Comparison of ENCODE assay signal across 28 cellular contexts in the genomic region with DNA sequence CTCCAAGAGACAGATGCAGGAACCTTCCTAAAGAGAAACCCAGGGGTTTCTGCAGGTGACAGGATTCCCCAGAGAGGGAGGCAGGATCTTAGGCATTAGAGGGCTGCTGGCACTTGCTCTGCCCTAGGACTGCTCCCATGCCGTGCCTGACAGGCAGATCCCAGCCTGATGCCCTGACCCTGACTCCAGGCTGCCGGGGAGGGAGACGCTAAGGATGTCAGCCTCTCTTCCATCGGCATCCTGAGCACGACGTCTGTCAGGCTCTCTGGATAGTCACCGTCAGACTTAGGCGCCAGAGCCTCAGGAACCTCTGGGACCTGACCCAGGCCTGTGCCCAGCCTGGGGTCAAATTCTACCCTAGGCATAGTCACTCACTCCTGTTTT.
"Had no signal": no experiment of that assay in that cellular context is flagged by ENCODE, and none has a peak within 500 bp of the region (broad histone marks: within the 10 kb centered on the region; RNA-seq: fewer than 3 reads in every experiment).

No MANE protein-coding gene starts in this region.

- H3K27ac ChIP-seq: ascending aorta, cardiac muscle cell, RWPE1, SJCRH30, SK-N-MC had no signal

- ATAC-seq: activated CD8-positive, alpha-beta T cell treated with anti-CD3 and anti-CD28 coated beads for 36 hours; activated T-cell treated with anti-CD3 and anti-CD28 coated beads, Interleukin-2, amount 50 U/mL, for 72 hours; activated T-helper 17 cell treated with anti-CD3 and anti-CD28 coated beads, Interleukin-2, amount 50 U/mL, for 72 hours had no signal

- H3K36me3 ChIP-seq: ascending aorta, cardiac muscle cell, SJCRH30 had no signal

- H3K4me1 ChIP-seq: ascending aorta, SJCRH30 had no signal

- H3K27me3 ChIP-seq: ascending aorta, cardiac muscle cell had no signal

- DNase-seq: activated CD4-positive, alpha-beta T cell treated with anti-CD3 and anti-CD28 coated beads, Interleukin-2, amount 10 ng/mL, durations not matched to agents 24 days and 14 days; activated CD4-positive, alpha-beta T cell treated with anti-CD3 and anti-CD28 coated beads, Interleukin-2, amount 50 U/mL, for 4 hours; activated CD8-positive, alpha-beta T cell treated with anti-CD3 and anti-CD28 coated beads for 36 hours; activated gamma-delta T cell; activated naive CD4-positive, alpha-beta T cell treated with Interleukin-2 at 50 U/mL for 16 hours; activated naive CD8-positive, alpha-beta T cell treated with anti-CD3 and anti-CD28 coated beads, Interleukin-2, amount 10 ng/mL, durations not matched to agents 7 days and 5 days; activated T-cell treated with anti-CD3 and anti-CD28 coated beads, Interleukin-2, amount 50 U/mL, for 1 hour; activated T-cell treated with anti-CD3 and anti-CD28 coated beads, Interleukin-2, amount 50 U/mL, for 72 hours; amygdala; NCI-H1092 treated with DMSO at 0.1 percent for 48 hours; NCI-H1417; NCI-H146; NCI-H187 treated with DMSO at 0.1 percent for 48 hours; NCI-H2081 treated with DMSO at 0.1 percent for 48 hours; NCI-H226; NCI-H446 treated with DMSO at 0.1 percent for 48 hours; NCI-H524; NCI-H69; NCI-H82; SHP77; SJCRH30 had no signal

- H3K9me3 ChIP-seq: ascending aorta, SJCRH30 had no signal

- H3K4me3 ChIP-seq: ascending aorta, cardiac muscle cell, SJCRH30, SK-N-MC had no signal

- FAIRE-seq: RCC 7860, TTC549 had no signal
